Comparison of ENCODE assay signal across 9 cellular contexts in genomic region chr11:64885367-64886286, GRCh38. TPM values are rescaled to one million over a fixed set of nuclear protein-coding genes. Genes with fewer than 3 reads are reported as not detected.
DNase-seq lines count a peak whose midpoint lies in the region; ATAC-seq and TF ChIP-seq lines count a peak whose summit lies in the region.
"Had no signal": no experiment of that assay in that cellular context is flagged by ENCODE, and none has a peak within 500 bp of the region (broad histone marks: within the 10 kb centered on the region; RNA-seq: fewer than 3 reads in every experiment).

No MANE protein-coding gene starts in this region.

- H3K79me2 ChIP-seq in hepatocyte: peaks cover under 1% of the 10 kb centered on the region

- peak overlapping the region; percentile 46 for H3K27ac Mint-ChIP-seq in activated B cell treated with CpG ODN at 0.5 μM for 24 hours

- intact Hi-C loops in activated B cell treated with CpG ODN at 0.5 μM for 24 hours (cut with micrococcal nuclease): no loop called here

- POLR2A ChIA-PET in AG04449 (lab: Yijun Ruan, JAX): interaction anchor here (1.1 kb wide), 1 partner anchor 38 kb away, joined by 3 read pairs; no protein-coding TSS in a partner anchor
- POLR2A ChIA-PET in activated B cell treated with CpG ODN at 0.5 μM for 24 hours (lab: Charles Lee): interaction anchor here (0.6 to 27.8 kb wide), 4 partner anchors 10 to 480 kb away, joined by 3 to 1194 read pairs (median 4); partner anchors contain the start of gene CDC42BPG

- no peaks in the 10 kb centered on the region for H4K20me1 ChIP-seq in hepatocyte (ENCODE audit: insufficient read depth, poor library complexity, severe bottlenecking)

- DNase-seq in AG04449 (ENCODE audit: low read depth, low spot score): peak; percentile 59
- DNase-seq in KBM-7: peak; percentile 15
- no peak for DNase-seq in activated B cell treated with CpG ODN at 0.5 μM for 24 hours
- DNase-seq in hepatocyte (ENCODE audit: low spot score): peak; percentile 85
- DNase-seq: pancreas had no signal

- H3K4me2 ChIP-seq in hepatocyte: peak overlapping the region; percentile 49

- no peak overlapping the region for H3K4me3 Mint-ChIP-seq in activated B cell treated with CpG ODN at 0.5 μM for 24 hours

- no peak overlapping the region for H2AFZ ChIP-seq in hepatocyte

- ATAC-seq in activated B cell treated with CpG ODN at 0.5 μM for 24 hours (ENCODE audit: low read depth) (no peak), GM18873 (IDR thresholded peaks at IDR 0.05; ENCODE audit: low FRiP score, unreplicated experiment) (no peak), HG02678 (IDR thresholded peaks at IDR 0.05; ENCODE audit: unreplicated experiment) (no peak), HG02623 (IDR thresholded peaks at IDR 0.05; ENCODE audit: unreplicated experiment) (no peak), GM21447 (IDR thresholded peaks at IDR 0.05; ENCODE audit: unreplicated experiment) (no peak)

- H3K27ac ChIP-seq in hepatocyte: peak overlapping the region; percentile 92
- H3K27ac ChIP-seq: pancreas had no signal

- H3K36me3 ChIP-seq in hepatocyte (replicated peaks; ENCODE audit: insufficient read depth, low read depth): no peaks in the 10 kb centered on the region
- H3K36me3 ChIP-seq: pancreas had no signal

- H3K36me3 Mint-ChIP-seq in activated B cell treated with CpG ODN at 0.5 μM for 24 hours (ENCODE audit: low read depth): no peaks in the 10 kb centered on the region

- H3K4me1 ChIP-seq in hepatocyte (ENCODE audit: insufficient read depth): peaks cover 38% of the 10 kb centered on the region

- no peaks in the 10 kb centered on the region for H3K27me3 ChIP-seq in hepatocyte
- H3K27me3 ChIP-seq: pancreas had no signal

- no peaks in the 10 kb centered on the region for H3K27me3 Mint-ChIP-seq in activated B cell treated with CpG ODN at 0.5 μM for 24 hours

- no peak overlapping the region for H3K4me3 ChIP-seq in AG04449 (ENCODE audit: low read depth, low read length)
- no peak overlapping the region for H3K4me3 ChIP-seq in hepatocyte
- H3K4me3 ChIP-seq: pancreas had no signal

- no peaks in the 10 kb centered on the region for H3K9me2 ChIP-seq in hepatocyte (replicated peaks; ENCODE audit: insufficient read depth)

- CTCF ChIA-PET in AG04449 (lab: Yijun Ruan, JAX) (interaction anchor here (0.6 to 28.0 kb wide), 7 partner anchors 8 to 127 kb away, joined by 3 to 1375 read pairs (median 7); partner anchors contain the start of genes CDC42BPG and EHD1), activated B cell treated with CpG ODN at 0.5 μM for 24 hours (lab: Charles Lee) (interaction anchor here (0.9 to 13.0 kb wide), 5 partner anchors 8 to 40 kb away, joined by 3 to 310 read pairs (median 4); partner anchors contain the start of genes CDC42BPG and EHD1)

- peaks cover 33% of the 10 kb centered on the region for H3K4me1 Mint-ChIP-seq in activated B cell treated with CpG ODN at 0.5 μM for 24 hours

- in situ Hi-C loops in KBM-7 (cut with MboI; ENCODE audit: low pct_unique_long_range_greater_than_20kb, low sequenced_read_pairs): no loop called here

- H3K9me3 Mint-ChIP-seq in activated B cell treated with CpG ODN at 0.5 μM for 24 hours: no peaks in the 10 kb centered on the region

- no peak for TF ChIP-seq CTCF in AG04449 (IDR thresholded peaks at IDR 0.05; ENCODE audit: insufficient read depth, low read length, missing control alignments)
- TF ChIP-seq CTCF in activated B cell treated with CpG ODN at 0.5 μM for 24 hours (IDR thresholded peaks at IDR 0.05): no peak
- no peak for TF ChIP-seq CTCF in hepatocyte (IDR thresholded peaks at IDR 0.05; ENCODE audit: poor library complexity)

- no peaks in the 10 kb centered on the region for H3K9me3 ChIP-seq in hepatocyte (ENCODE audit: low read depth)
- H3K9me3 ChIP-seq: pancreas had no signal

- WGBS in hepatocyte (ENCODE audit: low lambda C conversion rate, missing lambda C conversion rate): 63% methylated on average over 15 of the region's 15 CpGs

RNA-seq across cellular contexts. Expression of gene EHD1, which starts 7.2 kb away (rescaled TPM):
- total RNA-seq in activated B cell treated with CpG ODN at 0.5 μM for 24 hours: 357 and 360 TPM in 2 replicates
- total RNA-seq in hepatocyte: 44.8 and 52.4 TPM in 2 replicates
- 66.6 and 69.5 TPM in 2 replicates for polyA plus RNA-seq in hepatocyte

RNA-seq across cellular contexts. Expression of gene ATG2A, which starts 31.4 kb away (rescaled TPM):
- total RNA-seq in activated B cell treated with CpG ODN at 0.5 μM for 24 hours: 31.2 and 35.0 TPM in 2 replicates
- total RNA-seq in hepatocyte: 16.4 and 18.1 TPM in 2 replicates
- polyA plus RNA-seq in hepatocyte: 11.7 and 17.0 TPM in 2 replicates

RNA-seq across cellular contexts. Expression of gene PPP2R5B, which starts 38.9 kb away (rescaled TPM):
- 12.0 and 12.6 TPM in 2 replicates for total RNA-seq in activated B cell treated with CpG ODN at 0.5 μM for 24 hours
- total RNA-seq in hepatocyte: 15.8 and 16.9 TPM in 2 replicates
- 16.2 and 19.5 TPM in 2 replicates for polyA plus RNA-seq in hepatocyte

RNA-seq across cellular contexts. Expression of gene CDC42BPG, which starts 41.2 kb away (rescaled TPM):
- total RNA-seq in activated B cell treated with CpG ODN at 0.5 μM for 24 hours: 2.2 and 3.7 TPM in 2 replicates
- total RNA-seq in hepatocyte: 6.5 and 8.4 TPM in 2 replicates
- polyA plus RNA-seq in hepatocyte: 3.1 and 5.5 TPM in 2 replicates

RNA-seq across cellular contexts. Expression of gene GPHA2, which starts 50.1 kb away (rescaled TPM):
- total RNA-seq in activated B cell treated with CpG ODN at 0.5 μM for 24 hours (0.33 and 0.71 TPM in 2 replicates), hepatocyte (2.0 TPM in 1 of 2 replicates, not detected in the other)
- not detected in 2 replicates for polyA plus RNA-seq in hepatocyte
